ENCODE assay signal across 8 cellular contexts in genomic region chr21:45590246-45590725, GRCh38. TPM values are rescaled to one million over a fixed set of nuclear protein-coding genes. Genes with fewer than 3 reads are reported as not detected.
DNase-seq lines count a peak whose midpoint lies in the region; ATAC-seq, FAIRE-seq and TF ChIP-seq lines count a peak whose summit lies in the region.

No MANE protein-coding gene starts in this region.

- no peaks in the 10 kb centered on the region for H4K20me1 ChIP-seq in HCT116 (ENCODE audit: insufficient read depth)

- H3K4me2 ChIP-seq in A549 (peak overlapping the region; percentile 83), HCT116 (ENCODE audit: low read length) (peak overlapping the region; percentile 74; the same call in 1 of the 2 replicates)

- H3K4me3 ChIP-seq in A549 (peak overlapping the region; percentile 54), HCT116 (replicated peaks in 1 of 2; ENCODE audit: low read depth in 1 of 2, low read length in 2 of 2) (peak overlapping the region in 1 of 2 experiments; percentile 50; a peak in 1 of 4 replicates), stomach smooth muscle (ENCODE audit: low read length in 2 of 2) (peak overlapping the region; percentile 7 to 52)

- H3K36me3 Mint-ChIP-seq in natural killer cell treated with Interleukin-12 subunit alpha and Interleukin-12 subunit beta and Interleukin-15 and Interleukin-18, amount 100 ng/mL, for 72 hours, result peaks cover 20% of the 10 kb centered on the region

- 96% methylated on average over 9 of the region's 46 CpGs for WGBS in A549 (ENCODE audit: missing lambda C conversion rate)

- H3K9me3 Mint-ChIP-seq in natural killer cell treated with Interleukin-12 subunit alpha and Interleukin-12 subunit beta and Interleukin-15 and Interleukin-18, amount 100 ng/mL, for 72 hours, result peaks cover 3% of the 10 kb centered on the region

- RAD21 ChIA-PET in HCT116 (lab: Charles Lee; ENCODE audit: low non-redundant PET in 1 of 2, low total read pairs in 2 of 2, uncharacterized antibody in 2 of 2, unreplicated experiment in 2 of 2), result interaction anchor here in 1 of 2 experiments (0.6 kb wide), 1 partner anchor 835 kb away, joined by 3 read pairs; no protein-coding TSS in a partner anchor

- H2AFZ ChIP-seq in HCT116 (ENCODE audit: low read depth, low read length, poor library complexity, severe bottlenecking), result no peak overlapping the region

- TF ChIP-seq POLR2A in A549 (IDR thresholded peaks at IDR 0.05; ENCODE audit: low read length) (no peak), HCT116 (IDR thresholded peaks at IDR 0.05; ENCODE audit: borderline replicate concordance, extremely low read depth, insufficient read depth, insufficient read length) (no peak), erythroblast (IDR thresholded peaks at IDR 0.05; ENCODE audit: low read length) (no peak)

- BruUV-seq in HCT116 (replicated peaks; lab: Mats Ljungman, UMichigan), result no TSS peak

- H3K79me2 ChIP-seq in HCT116 (ENCODE audit: insufficient read depth, low read length), result no peaks in the 10 kb centered on the region

- H3K36me3 ChIP-seq in HCT116 (ENCODE audit: control insufficient read depth in 1 of 2, insufficient read depth in 2 of 2, low read length in 2 of 2) (no peaks in the 10 kb centered on the region), stomach smooth muscle (ENCODE audit: control insufficient read depth in 2 of 2, insufficient read depth in 2 of 2, low read length in 2 of 2) (no peaks in the 10 kb centered on the region)

- no peak overlapping the region for H3K27ac Mint-ChIP-seq in natural killer cell treated with Interleukin-12 subunit alpha and Interleukin-12 subunit beta and Interleukin-15 and Interleukin-18, amount 100 ng/mL, for 72 hours

- DNase-seq in A549 (ENCODE audit: low read depth in 1 of 2, low spot score in 1 of 2), result peak; percentile 41 to 46
- no peak for DNase-seq in HCT116 (ENCODE audit: low read depth, low spot score)
- peak; percentile 73 to 75 for DNase-seq in activated CD4-positive, alpha-beta T cell treated with anti-CD3 and anti-CD28 coated beads, Interleukin-2, amount 50 U/mL, for 48 hours
- peak; percentile 52 to 69 for DNase-seq in erythroblast (lab: John Stamatoyannopoulos, UW)
- DNase-seq in natural killer cell treated with Interleukin-12 subunit alpha and Interleukin-12 subunit beta and Interleukin-15 and Interleukin-18, amount 100 ng/mL, for 72 hours (ENCODE audit: low spot score), result peak; percentile 83
- no peak for DNase-seq in amniotic stem cell (lab: John Stamatoyannopoulos, UW)

- H3K4me1 Mint-ChIP-seq in natural killer cell treated with Interleukin-12 subunit alpha and Interleukin-12 subunit beta and Interleukin-15 and Interleukin-18, amount 100 ng/mL, for 72 hours (ENCODE audit: low read depth in 2 of 2), result no peaks in the 10 kb centered on the region

- no peaks in the 10 kb centered on the region for H3K4me1 ChIP-seq in A549
- H3K4me1 ChIP-seq in HCT116 (ENCODE audit: control insufficient read depth in 1 of 2, insufficient read depth in 2 of 2, low read length in 2 of 2), result peaks cover 0 to 17% of the 10 kb centered on the region in 2 experiments; a peak in 2 of 4 replicates
- H3K4me1 ChIP-seq in stomach smooth muscle (ENCODE audit: control insufficient read depth, insufficient read depth, low read length), result no peaks in the 10 kb centered on the region

- intact Hi-C loops in HCT116 (cut with micrococcal nuclease), result no loop called here

- POLR2A ChIA-PET in A549 (lab: Yijun Ruan, JAX), result interaction anchor here (0.6 kb wide), 1 partner anchor 133 kb away, joined by 3 read pairs; no protein-coding TSS in a partner anchor
- POLR2A ChIA-PET in HCT116 (lab: Charles Lee), result interaction anchor here (0.6 kb wide), 1 partner anchor 118 kb away, joined by 3 read pairs; no protein-coding TSS in a partner anchor

- peaks cover 33 to 35% of the 10 kb centered on the region in 2 donors for H3K27me3 Mint-ChIP-seq in natural killer cell treated with Interleukin-12 subunit alpha and Interleukin-12 subunit beta and Interleukin-15 and Interleukin-18, amount 100 ng/mL, for 72 hours

- H3K27ac ChIP-seq in A549, result peak overlapping the region in 1 of 2 experiments; percentile 85; a peak in 3 of 6 replicates
- no peak overlapping the region for H3K27ac ChIP-seq in HCT116 (ENCODE audit: low read depth, low read length)
- no peak overlapping the region for H3K27ac ChIP-seq in stomach smooth muscle (ENCODE audit: low read length)

- H3K4me3 Mint-ChIP-seq in natural killer cell treated with Interleukin-12 subunit alpha and Interleukin-12 subunit beta and Interleukin-15 and Interleukin-18, amount 100 ng/mL, for 72 hours, result peak overlapping the region; percentile 28

- ATAC-seq in A549, result peak; percentile 62 to 88
- peak; percentile 77 for ATAC-seq in HCT116
- ATAC-seq in natural killer cell treated with Interleukin-12 subunit alpha and Interleukin-12 subunit beta and Interleukin-15 and Interleukin-18, amount 100 ng/mL, for 72 hours, result peak; percentile 87 to 92
- no peak for ATAC-seq in HG02610 (IDR thresholded peaks at IDR 0.05; ENCODE audit: unreplicated experiment)

- no peaks in the 10 kb centered on the region for H3K9me2 ChIP-seq in HCT116 (ENCODE audit: insufficient read depth)

- TF ChIP-seq CTCF in A549 (IDR thresholded peaks at IDR 0.05) (no peak), HCT116 (IDR thresholded peaks at IDR 0.05 in 2 of 3, conservative IDR thresholded peaks at IDR 0.05 in 1 of 3; ENCODE audit: borderline replicate concordance in 1 of 3, insufficient read depth in 1 of 3, low read depth in 2 of 3, low read length in 2 of 3) (no peak)

- H3K27me3 ChIP-seq in HCT116 (ENCODE audit: insufficient read depth, low read length), result no peaks in the 10 kb centered on the region
- peaks cover 4 to 13% of the 10 kb centered on the region in 2 donors for H3K27me3 ChIP-seq in stomach smooth muscle (ENCODE audit: control insufficient read depth in 1 of 2, insufficient read depth in 2 of 2, low read length in 2 of 2)

- CTCF ChIA-PET in A549 (lab: Yijun Ruan, JAX) (interaction anchor here (1.0 kb wide), 1 partner anchor 34 kb away, joined by 3 read pairs; no protein-coding TSS in a partner anchor), HCT116 (lab: Charles Lee) (no interaction called here)

- peaks cover 17% of the 10 kb centered on the region for H3K9me3 ChIP-seq in A549
- peaks cover 0 to 15% of the 10 kb centered on the region in 2 experiments; a peak in 3 of 4 replicates for H3K9me3 ChIP-seq in HCT116 (ENCODE audit: control insufficient read depth in 1 of 2, insufficient read depth in 1 of 2, low read depth in 1 of 2, low read length in 2 of 2)
- peaks cover 12 to 13% of the 10 kb centered on the region in 2 donors for H3K9me3 ChIP-seq in stomach smooth muscle (ENCODE audit: control insufficient read depth in 2 of 2, low read length in 2 of 2)

- no peak for TF ChIP-seq EP300 in A549 (IDR thresholded peaks at IDR 0.05)

- TF ChIP-seq RAD21 in A549 (conservative IDR thresholded peaks at IDR 0.05 in 1 of 2, IDR thresholded peaks at IDR 0.05 in 1 of 2), result no peak
- no peak for TF ChIP-seq RAD21 in HCT116 (IDR thresholded peaks at IDR 0.05; ENCODE audit: low read depth)

- FAIRE-seq in A549 (lab: Jason Lieb, UNC), result no peak

- H3K9ac ChIP-seq in HCT116 (ENCODE audit: low read length), result no peak overlapping the region
- peak overlapping the region in 1 of 2 donors; percentile 24 for H3K9ac ChIP-seq in stomach smooth muscle (ENCODE audit: low read length in 2 of 2)

TF ChIP-seq in A549, 52 proteins besides CTCF, POLR2A, EP300 and RAD21 (continues in another document):
- TF ChIP-seq HOXB5 (CRISPR knock-in tag; IDR thresholded peaks at IDR 0.05), result no peak
- no peak for TF ChIP-seq MAFK (IDR thresholded peaks at IDR 0.05; ENCODE audit: partially characterized antibody)
- TF ChIP-seq ELK1 (IDR thresholded peaks at IDR 0.05; ENCODE audit: low read depth, low read length), result no peak

TF ChIP-seq in HCT116, 20 proteins besides CTCF, POLR2A, EP300 and RAD21 (continues in another document):
- TF ChIP-seq EZH2phosphoT487 (IDR thresholded peaks at IDR 0.05; ENCODE audit: borderline replicate concordance), result no peak
- TF ChIP-seq ELF1 (IDR thresholded peaks at IDR 0.05; ENCODE audit: borderline replicate concordance, low read depth), result no peak
- TF ChIP-seq MAX (IDR thresholded peaks at IDR 0.05), result no peak
- no peak for TF ChIP-seq JUND (IDR thresholded peaks at IDR 0.05)

RNA-seq across cellular contexts. Expression of gene SLC19A1, which starts 48.0 kb away (rescaled TPM):
- 9.8 and 11.0 TPM in 2 replicates for polyA plus RNA-seq in A549 (2011; rRNA removed)
- polyA plus RNA-seq in A549 (2012; cell fraction: cytosol; rRNA removed), result 26.6 and 40.5 TPM in 2 replicates
- polyA plus RNA-seq in A549 (2012; cell fraction: nucleus; rRNA removed), result 78.9 and 138 TPM in 2 replicates
- polyA plus RNA-seq in A549 (2017; fragmentation: RNase III; extraction: RNeasy Plus Mini Kit Qiagen cat#74134 plus additional on column Dnase treatment), result 13.8 to 14.0 TPM (median 14.0 TPM) in 3 replicates
- 8.2 and 11.1 TPM in 2 replicates for polyA minus RNA-seq in A549 (2011; rRNA and poly(A)+ RNA removed)
- total RNA-seq in HCT116 (2021; ENCODE audit: unreplicated experiment), result 50.2 TPM
- 23.8 and 27.8 TPM in 2 replicates for polyA plus RNA-seq in HCT116 (2012)
- total RNA-seq in natural killer cell treated with Interleukin-12 subunit alpha and Interleukin-12 subunit beta and Interleukin-15 and Interleukin-18, amount 100 ng/mL, for 72 hours, result 100 to 1,000 TPM in 1 of 2 donors, 10 to 100 TPM in 1; 23.3 to 110 TPM

RNA-seq across cellular contexts. Expression of gene PCBP3, which starts 53.2 kb away (rescaled TPM):
- polyA plus RNA-seq in A549 (2011; rRNA removed), result 0.30 and 0.46 TPM in 2 replicates
- polyA plus RNA-seq in A549 (2012; cell fraction: cytosol; rRNA removed), result 0.19 TPM in 2 replicates
- 0.43 and 0.44 TPM in 2 replicates for polyA plus RNA-seq in A549 (2012; cell fraction: nucleus; rRNA removed)
- polyA plus RNA-seq in A549 (2017; fragmentation: RNase III; extraction: RNeasy Plus Mini Kit Qiagen cat#74134 plus additional on column Dnase treatment), result 0.33 to 0.59 TPM (median 0.34 TPM) in 3 replicates
- polyA minus RNA-seq in A549 (2011; rRNA and poly(A)+ RNA removed), result 0.87 and 1.1 TPM in 2 replicates
- 3.1 TPM for total RNA-seq in HCT116 (2021; ENCODE audit: unreplicated experiment)
- 1.6 and 1.7 TPM in 2 replicates for polyA plus RNA-seq in HCT116 (2012)
- total RNA-seq in natural killer cell treated with Interleukin-12 subunit alpha and Interleukin-12 subunit beta and Interleukin-15 and Interleukin-18, amount 100 ng/mL, for 72 hours, result 1 to 10 TPM in 1 of 2 donors, under 1 TPM in 1; 0.43 to 1.4 TPM

Comparison
In these comparisons a context has a peak if more than half of its experiments do, and no peak if none do; other contexts are left out.
1. DNase-seq: peak in A549 (2 of 2), activated CD4-positive, alpha-beta T cell treated with anti-CD3 and anti-CD28 coated beads, Interleukin-2, amount 50 U/mL, for 48 hours (2 of 2), erythroblast (2 of 2) and natural killer cell treated with Interleukin-12 subunit alpha and Interleukin-12 subunit beta and Interleukin-15 and Interleukin-18, amount 100 ng/mL, for 72 hours (single experiment); none in HCT116 (single experiment) and amniotic stem cell (single experiment).